ENCODE assay signal across 19 cellular contexts in the genomic region with DNA sequence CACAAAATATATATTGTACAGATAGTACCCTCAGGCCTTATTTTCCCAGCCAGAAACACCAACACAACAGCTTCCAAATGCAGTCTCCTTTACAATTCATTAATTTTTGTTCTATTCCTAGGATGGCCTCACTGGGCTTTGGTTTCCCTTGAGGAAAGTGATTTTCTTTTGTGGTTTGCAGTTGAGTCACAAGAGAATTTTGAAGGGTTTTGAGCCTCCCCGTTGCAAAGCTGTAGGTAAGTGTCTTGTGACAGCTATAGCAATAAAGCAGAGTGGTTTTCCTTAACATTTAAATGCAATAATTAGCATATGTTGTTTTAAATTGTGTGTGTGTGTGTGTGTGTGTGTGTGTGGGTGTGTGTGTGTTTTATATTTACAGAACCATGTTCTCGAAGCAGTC. TPM values are rescaled to one million over a fixed set of nuclear protein-coding genes. Genes with fewer than 3 reads are reported as not detected.
DNase-seq lines count a peak whose midpoint lies in the region; ATAC-seq, FAIRE-seq and TF ChIP-seq lines count a peak whose summit lies in the region.
"Had no signal": no experiment of that assay in that cellular context is flagged by ENCODE, and none has a peak within 500 bp of the region (broad histone marks: within the 10 kb centered on the region; RNA-seq: fewer than 3 reads in every experiment).

No MANE protein-coding gene starts in this region.

- H3K9me3 ChIP-seq in GM12878 (replicated peaks; ENCODE audit: control insufficient read depth, insufficient read depth, low read length) (peaks cover 3% of the 10 kb centered on the region; the same call in 2 of the 3 replicates), HAP-1 (no peaks in the 10 kb centered on the region)
- H3K9me3 ChIP-seq: sigmoid colon, transverse colon had no signal

- ATAC-seq in GM19463 (IDR thresholded peaks at IDR 0.05; ENCODE audit: unreplicated experiment) (peak; percentile 33), HG03432 (IDR thresholded peaks at IDR 0.05; ENCODE audit: unreplicated experiment) (peak; percentile 39), GM12878 (peak; percentile 32), left lobe of liver (no peak)

- no peaks in the 10 kb centered on the region for H3K79me2 ChIP-seq in GM12878 (ENCODE audit: control insufficient read depth, insufficient read depth, low read length)

- no TSS peak for BruUV-seq in GM12878 (replicated peaks; lab: Mats Ljungman, UMichigan)

- FAIRE-seq in GM12878 (lab: Jason Lieb, UNC): no peak
- FAIRE-seq: colon, islet of Langerhans had no signal

- H4K20me1 ChIP-seq in GM12878 (ENCODE audit: control insufficient read depth, insufficient read depth): no peaks in the 10 kb centered on the region

- no peak for TF ChIP-seq CTCF in GM06990 (IDR thresholded peaks at IDR 0.05; ENCODE audit: insufficient read depth, low read length, poor library complexity, severe bottlenecking)
- no peak for TF ChIP-seq CTCF in GM12878 (IDR thresholded peaks at IDR 0.05 in 2 of 3, conservative IDR thresholded peaks at IDR 0.05 in 1 of 3; ENCODE audit: control insufficient read depth in 2 of 3, extremely low read depth in 1 of 3, insufficient read depth in 1 of 3, low read depth in 3 of 3, low read length in 3 of 3)

- TF ChIP-seq RAD21 in GM12878 (IDR thresholded peaks at IDR 0.05; ENCODE audit: insufficient read depth, low read depth, low read length): no peak

- POLR2A ChIA-PET in GM12878 (lab: Charles Lee): no interaction called here

- no peak for TF ChIP-seq POLR2A in GM12878 (IDR thresholded peaks at IDR 0.05; ENCODE audit: low read depth, low read length)

- no peak overlapping the region for H2AFZ ChIP-seq in GM12878 (ENCODE audit: control insufficient read depth, low read depth, low read length)

- CTCF ChIA-PET in GM12878 (lab: Yijun Ruan, JAX): no interaction called here

- SMC1A ChIA-PET in GM12878 (lab: Charles Lee; ENCODE audit: uncharacterized antibody, unreplicated experiment): interaction anchor here (0.7 to 3.4 kb wide), 6 partner anchors 16 to 326 kb away, joined by 3 to 8 read pairs (median 3); no protein-coding TSS in a partner anchor

- no peak overlapping the region for H3K9ac ChIP-seq in GM12878 (ENCODE audit: control insufficient read depth, insufficient read depth, low read length)

- WGBS in GM12878 (ENCODE audit: insufficient coverage, insufficient replicate concordance, low lambda C conversion rate, missing lambda C conversion rate): 6% methylated on average over 2 of the region's 2 CpGs

- H3K4me2 ChIP-seq in GM12878 (ENCODE audit: control insufficient read depth, insufficient read depth): peak overlapping the region; percentile 35

- no peaks in the 10 kb centered on the region for H3K27me3 ChIP-seq in GM06990 (replicated peaks; ENCODE audit: control insufficient read depth, insufficient read depth, low read length)
- peaks cover 0 to 4% of the 10 kb centered on the region in 2 experiments; a peak in 1 of 4 replicates for H3K27me3 ChIP-seq in GM12878 (replicated peaks in 1 of 2; ENCODE audit: control insufficient read depth in 2 of 2, insufficient read depth in 2 of 2, low read length in 1 of 2)
- no peaks in the 10 kb centered on the region for H3K27me3 ChIP-seq in HAP-1 (ENCODE audit: low read depth)
- H3K27me3 ChIP-seq: sigmoid colon, transverse colon had no signal

- intact Hi-C loops in GM12878 (cut with micrococcal nuclease; ENCODE audit: unreplicated experiment): no loop called here

- H3K4me3 ChIP-seq in GM06990 (replicated peaks; ENCODE audit: low read depth, low read length) (no peak overlapping the region), GM12878 (no peak overlapping the region), HAP-1 (no peak overlapping the region)
- H3K4me3 ChIP-seq: sigmoid colon, transverse colon had no signal

- RAD21 ChIA-PET in GM12878 (lab: Charles Lee; ENCODE audit: unreplicated experiment): interaction anchor here (1.5 to 2.0 kb wide), 2 partner anchors 51 to 63 kb away, joined by 4 to 8 read pairs; no protein-coding TSS in a partner anchor

- DNase-seq in GM06990 (ENCODE audit: extremely low read depth, insufficient read length) (peak; percentile 31), GM12878 (ENCODE audit: low read depth, low spot score) (peak; percentile 25), left lobe of liver (ENCODE audit: low spot score) (no peak), HAP-1 (ENCODE audit: low spot score in 2 of 2) (no peak)
- DNase-seq in activated T-cell treated with anti-CD3 and anti-CD28 coated beads, Interleukin-2, amount 50 U/mL, for 48 hours: no peak
- DNase-seq in stimulated activated naive CD4-positive, alpha-beta T cell (lab: John Stamatoyannopoulos, UW): no peak
- DNase-seq: activated CD4-positive, alpha-beta T cell treated with anti-CD3 and anti-CD28 coated beads, Interleukin-2, amount 50 U/mL, for 48 hours; activated naive CD4-positive, alpha-beta T cell treated with anti-CD3 and anti-CD28 coated beads, Interleukin-2, amount 10 ng/mL, durations not matched to agents 7 days and 5 days; EL; naive B cell; NCI-H187 treated with DMSO at 0.1 percent for 48 hours; NCI-H446 treated with DMSO at 0.1 percent for 48 hours; sigmoid colon; transverse colon had no signal

- no peak overlapping the region for H3K27ac ChIP-seq in GM12878 (ENCODE audit: control insufficient read depth, insufficient read depth)
- H3K27ac ChIP-seq: RWPE1, sigmoid colon, transverse colon had no signal

- TF ChIP-seq EP300 in GM12878 (IDR thresholded peaks at IDR 0.05; ENCODE audit: borderline replicate concordance in 1 of 2, control insufficient read depth in 1 of 2, low read depth in 2 of 2, low read length in 2 of 2): no peak

- H3K4me1 ChIP-seq in GM12878 (ENCODE audit: control insufficient read depth, insufficient read depth, low read length) (peaks cover 24% of the 10 kb centered on the region), HAP-1 (no peaks in the 10 kb centered on the region; the same call in 1 of the 2 replicates)
- H3K4me1 ChIP-seq: sigmoid colon, transverse colon had no signal

- H3K36me3 ChIP-seq in GM06990 (ENCODE audit: control insufficient read depth, insufficient read depth, low read length) (no peaks in the 10 kb centered on the region), GM12878 (ENCODE audit: control insufficient read depth in 2 of 2, insufficient read depth in 2 of 2, low read length in 1 of 2) (no peaks in the 10 kb centered on the region), HAP-1 (replicated peaks) (no peaks in the 10 kb centered on the region)
- H3K36me3 ChIP-seq: sigmoid colon, transverse colon had no signal

- in situ Hi-C loops in GM12878 (cut with MboI): no loop called here
- in situ Hi-C loops in HAP-1 (cut with MboI; ENCODE audit: low sequenced_read_pairs): no loop called here

TF ChIP-seq in GM12878, 131 proteins besides CTCF, POLR2A, EP300 and RAD21:
- TF ChIP-seq NFXL1 (IDR thresholded peaks at IDR 0.05; ENCODE audit: borderline replicate concordance) (no peak), MEF2B (IDR thresholded peaks at IDR 0.05; ENCODE audit: partially characterized antibody, poor library complexity, severe bottlenecking) (peak; percentile 50), RUNX3 (IDR thresholded peaks at IDR 0.05; ENCODE audit: low read length) (peak; percentile 62)

RNA-seq across cellular contexts. Expression of gene WDR17, which starts 54.1 kb away (rescaled TPM):
- 15.1 and 16.3 TPM in 2 replicates for total RNA-seq in GM12878 (2013; cell fraction: nucleolus; rRNA removed)
- 3.2 and 4.0 TPM in 2 replicates for total RNA-seq in GM12878 (2014; rRNA removed)
- 3.8 and 4.8 TPM in 2 replicates for total RNA-seq in GM12878 (2014; rRNA removed; fragmentation: Illumina TruSeq; extraction: Trizol)
- 2.0 and 2.3 TPM in 2 replicates for total RNA-seq in GM12878 (2021)
- 0.30 TPM for polyA plus RNA-seq in GM12878 (2011; ENCODE audit: low read depth)
- 1.4 and 3.3 TPM in 2 replicates for polyA plus RNA-seq in GM12878 (2011; rRNA removed)
- polyA plus RNA-seq in GM12878 (2011; cell fraction: cytosol; rRNA removed): 0.69 and 0.74 TPM in 2 replicates
- polyA plus RNA-seq in GM12878 (2011; cell fraction: nucleus; rRNA removed): 1.9 and 2.8 TPM in 2 replicates
- polyA plus RNA-seq in GM12878 (2012): 0.05 and 0.15 TPM in 2 replicates
- 3.4 TPM in 2 replicates for polyA plus RNA-seq in GM12878 (2014; fragmentation: Illumina TruSeq; extraction: Trizol)
- polyA plus RNA-seq in GM12878 (2014; fragmentation: Nextera tagmentation; extraction: Ambion mirVana): under 1 TPM; 0.43 to 0.82 TPM
- 3.0 and 3.1 TPM in 2 replicates for polyA plus RNA-seq in GM12878 (2014; rRNA removed)
- polyA plus RNA-seq in GM12878 (2016; fragmentation: Nextera tagmentation; extraction: Ambion mirVana): 1 to 10 TPM; 2.4 to 3.1 TPM
- 3.4 and 4.6 TPM in 2 replicates for polyA minus RNA-seq in GM12878 (2011; rRNA and poly(A)+ RNA removed)
- 0.42 TPM in 1 of 2 replicates, not detected in the other for polyA minus RNA-seq in GM12878 (2011; cell fraction: cytosol; rRNA and poly(A)+ RNA removed)
- 1.3 and 1.7 TPM in 2 replicates for polyA minus RNA-seq in GM12878 (2011; cell fraction: nucleus; rRNA and poly(A)+ RNA removed)
- 0.23 TPM for total RNA-seq in left lobe of liver

Comparison
In these comparisons a context has a peak if more than half of its experiments do, and no peak if none do; other contexts are left out.
1. DNase-seq: peak in GM06990 (single experiment) and GM12878 (single experiment); none in left lobe of liver (single experiment), HAP-1 (0 of 2), activated T-cell treated with anti-CD3 and anti-CD28 coated beads, Interleukin-2, amount 50 U/mL, for 48 hours (0 of 2) and stimulated activated naive CD4-positive, alpha-beta T cell (0 of 6).